In the genomic region with DNA sequence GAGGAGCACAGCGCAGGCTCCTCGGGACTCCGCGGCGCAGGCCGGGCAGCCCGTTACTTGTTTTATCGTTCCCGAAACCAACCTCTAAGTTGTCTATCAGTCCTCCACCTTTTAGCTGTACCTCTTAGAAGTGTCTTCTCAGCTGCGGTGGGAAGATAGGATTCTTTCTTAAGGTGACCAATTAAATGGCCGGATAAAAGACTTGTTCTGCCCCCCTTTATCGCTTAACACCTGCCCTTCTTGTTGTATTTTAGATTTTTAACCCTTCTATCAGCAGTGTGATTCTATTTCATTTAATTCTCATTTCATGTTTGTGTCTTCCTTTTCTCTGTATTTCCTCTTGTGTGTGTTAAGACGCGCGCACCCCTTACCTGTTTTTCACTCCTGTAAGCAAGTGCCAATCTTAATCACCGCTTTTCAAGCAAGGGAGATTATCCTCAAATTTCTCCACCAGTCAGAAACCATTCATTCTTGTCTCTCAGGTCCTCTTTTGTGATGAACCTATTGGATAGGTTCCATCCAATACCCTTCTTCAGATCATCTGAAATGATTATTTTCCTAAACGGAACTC, we compare ENCODE assay signal across 2 cellular contexts.
TF ChIP-seq lines count a peak whose summit lies in the region.

No MANE protein-coding gene starts in this region.

TF ChIP-seq in GM12891, 5 proteins besides CTCF, POLR2A, EP300 and RAD21:
- TF ChIP-seq SPI1 (IDR thresholded peaks at IDR 0.05; ENCODE audit: low read depth, low read length) (no peak), POLR2AphosphoS5 (IDR thresholded peaks at IDR 0.05; ENCODE audit: low read depth, low read length) (peak; percentile 3; the same call in 1 of the 2 replicates), TAF1 (IDR thresholded peaks at IDR 0.05; ENCODE audit: low read depth, low read length) (0 out of 2 replicates have a peak, but pooled peaks have one; percentile 68), PAX5 (IDR thresholded peaks at IDR 0.05; ENCODE audit: insufficient read depth, low read length, severe bottlenecking) (no peak), POU2F2 (IDR thresholded peaks at IDR 0.05; ENCODE audit: low read depth, low read length) (no peak)

TF ChIP-seq in K562, 482 proteins besides CTCF, POLR2A, EP300 and RAD21:
- TF ChIP-seq SMARCE1 (IDR thresholded peaks at IDR 0.05), result peak; percentile 42; the same call in 1 of the 2 replicates
- TF ChIP-seq CBFA2T3 (IDR thresholded peaks at IDR 0.05), result peak; percentile 73
- peak; percentile 80 to 82 for TF ChIP-seq NRF1 (conservative IDR thresholded peaks at IDR 0.05 in 1 of 2, IDR thresholded peaks at IDR 0.05 in 1 of 2)
- TF ChIP-seq, protein P1, sequence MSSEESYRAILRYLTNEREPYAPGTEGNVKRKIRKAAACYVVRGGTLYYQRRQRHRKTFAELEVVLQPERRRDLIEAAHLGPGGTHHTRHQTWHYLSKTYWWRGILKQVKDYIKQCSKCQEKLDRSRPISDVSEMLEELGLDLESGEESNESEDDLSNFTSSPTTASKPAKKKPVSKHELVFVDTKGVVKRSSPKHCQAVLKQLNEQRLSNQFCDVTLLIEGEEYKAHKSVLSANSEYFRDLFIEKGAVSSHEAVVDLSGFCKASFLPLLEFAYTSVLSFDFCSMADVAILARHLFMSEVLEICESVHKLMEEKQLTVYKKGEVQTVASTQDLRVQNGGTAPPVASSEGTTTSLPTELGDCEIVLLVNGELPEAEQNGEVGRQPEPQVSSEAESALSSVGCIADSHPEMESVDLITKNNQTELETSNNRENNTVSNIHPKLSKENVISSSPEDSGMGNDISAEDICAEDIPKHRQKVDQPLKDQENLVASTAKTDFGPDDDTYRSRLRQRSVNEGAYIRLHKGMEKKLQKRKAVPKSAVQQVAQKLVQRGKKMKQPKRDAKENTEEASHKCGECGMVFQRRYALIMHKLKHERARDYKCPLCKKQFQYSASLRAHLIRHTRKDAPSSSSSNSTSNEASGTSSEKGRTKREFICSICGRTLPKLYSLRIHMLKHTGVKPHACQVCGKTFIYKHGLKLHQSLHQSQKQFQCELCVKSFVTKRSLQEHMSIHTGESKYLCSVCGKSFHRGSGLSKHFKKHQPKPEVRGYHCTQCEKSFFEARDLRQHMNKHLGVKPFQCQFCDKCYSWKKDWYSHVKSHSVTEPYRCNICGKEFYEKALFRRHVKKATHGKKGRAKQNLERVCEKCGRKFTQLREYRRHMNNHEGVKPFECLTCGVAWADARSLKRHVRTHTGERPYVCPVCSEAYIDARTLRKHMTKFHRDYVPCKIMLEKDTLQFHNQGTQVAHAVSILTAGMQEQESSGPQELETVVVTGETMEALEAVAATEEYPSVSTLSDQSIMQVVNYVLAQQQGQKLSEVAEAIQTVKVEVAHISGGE (CRISPR knock-in tag; IDR thresholded peaks at IDR 0.05), result no peak
- TF ChIP-seq PHF8 (IDR thresholded peaks at IDR 0.05; ENCODE audit: borderline replicate concordance, low read length), result 0 out of 2 replicates have a peak, but pooled peaks have one; percentile 15
- no peak for TF ChIP-seq POLR3A (IDR thresholded peaks at IDR 0.05; ENCODE audit: borderline replicate concordance, extremely low read depth, insufficient read depth, insufficient read length)
- TF ChIP-seq BCOR (IDR thresholded peaks at IDR 0.05), result 0 out of 2 replicates have a peak, but pooled peaks have one; percentile 7
- TF ChIP-seq ARID1B (IDR thresholded peaks at IDR 0.05), result peak; percentile 38; the same call in 1 of the 2 replicates
- TF ChIP-seq GABPB2 (CRISPR knock-in tag; conservative IDR thresholded peaks at IDR 0.05), result no peak
- TF ChIP-seq JUN (IDR thresholded peaks at IDR 0.05; ENCODE audit: borderline replicate concordance, low read depth, low read length), result 0 out of 2 replicates have a peak, but pooled peaks have one; percentile 1
- no peak for TF ChIP-seq JUN (CRISPR knock-in tag; IDR thresholded peaks at IDR 0.05; ENCODE audit: borderline replicate concordance)
- no peak for TF ChIP-seq ZNF717 (CRISPR knock-in tag; IDR thresholded peaks at IDR 0.05)
- TF ChIP-seq, protein P2, sequence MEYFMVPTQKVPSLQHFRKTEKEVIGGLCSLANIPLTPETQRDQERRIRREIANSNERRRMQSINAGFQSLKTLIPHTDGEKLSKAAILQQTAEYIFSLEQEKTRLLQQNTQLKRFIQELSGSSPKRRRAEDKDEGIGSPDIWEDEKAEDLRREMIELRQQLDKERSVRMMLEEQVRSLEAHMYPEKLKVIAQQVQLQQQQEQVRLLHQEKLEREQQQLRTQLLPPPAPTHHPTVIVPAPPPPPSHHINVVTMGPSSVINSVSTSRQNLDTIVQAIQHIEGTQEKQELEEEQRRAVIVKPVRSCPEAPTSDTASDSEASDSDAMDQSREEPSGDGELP (CRISPR knock-in tag; IDR thresholded peaks at IDR 0.05; ENCODE audit: borderline replicate concordance), result no peak
- 0 out of 2 replicates have a peak, but pooled peaks have one; percentile 32 for TF ChIP-seq TEAD4 (IDR thresholded peaks at IDR 0.05; ENCODE audit: low read length)
- no peak for TF ChIP-seq TEAD4 (CRISPR knock-in tag; IDR thresholded peaks at IDR 0.05; ENCODE audit: borderline replicate concordance)
- peak; percentile 17; the same call in 1 of the 2 replicates for TF ChIP-seq JUND (IDR thresholded peaks at IDR 0.05; ENCODE audit: borderline replicate concordance, low read depth, low read length)
- no peak for TF ChIP-seq JUND (tag; IDR thresholded peaks at IDR 0.05; ENCODE audit: borderline replicate concordance, low read depth, low read length)
- TF ChIP-seq, protein P3, sequence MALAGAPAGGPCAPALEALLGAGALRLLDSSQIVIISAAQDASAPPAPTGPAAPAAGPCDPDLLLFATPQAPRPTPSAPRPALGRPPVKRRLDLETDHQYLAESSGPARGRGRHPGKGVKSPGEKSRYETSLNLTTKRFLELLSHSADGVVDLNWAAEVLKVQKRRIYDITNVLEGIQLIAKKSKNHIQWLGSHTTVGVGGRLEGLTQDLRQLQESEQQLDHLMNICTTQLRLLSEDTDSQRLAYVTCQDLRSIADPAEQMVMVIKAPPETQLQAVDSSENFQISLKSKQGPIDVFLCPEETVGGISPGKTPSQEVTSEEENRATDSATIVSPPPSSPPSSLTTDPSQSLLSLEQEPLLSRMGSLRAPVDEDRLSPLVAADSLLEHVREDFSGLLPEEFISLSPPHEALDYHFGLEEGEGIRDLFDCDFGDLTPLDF (CRISPR knock-in tag; IDR thresholded peaks at IDR 0.05), result no peak
- peak; percentile 47 for TF ChIP-seq CBFA2T2 (conservative IDR thresholded peaks at IDR 0.05)
- TF ChIP-seq MXI1 (IDR thresholded peaks at IDR 0.05; ENCODE audit: low read depth, low read length), result no peak
- TF ChIP-seq, protein P4, sequence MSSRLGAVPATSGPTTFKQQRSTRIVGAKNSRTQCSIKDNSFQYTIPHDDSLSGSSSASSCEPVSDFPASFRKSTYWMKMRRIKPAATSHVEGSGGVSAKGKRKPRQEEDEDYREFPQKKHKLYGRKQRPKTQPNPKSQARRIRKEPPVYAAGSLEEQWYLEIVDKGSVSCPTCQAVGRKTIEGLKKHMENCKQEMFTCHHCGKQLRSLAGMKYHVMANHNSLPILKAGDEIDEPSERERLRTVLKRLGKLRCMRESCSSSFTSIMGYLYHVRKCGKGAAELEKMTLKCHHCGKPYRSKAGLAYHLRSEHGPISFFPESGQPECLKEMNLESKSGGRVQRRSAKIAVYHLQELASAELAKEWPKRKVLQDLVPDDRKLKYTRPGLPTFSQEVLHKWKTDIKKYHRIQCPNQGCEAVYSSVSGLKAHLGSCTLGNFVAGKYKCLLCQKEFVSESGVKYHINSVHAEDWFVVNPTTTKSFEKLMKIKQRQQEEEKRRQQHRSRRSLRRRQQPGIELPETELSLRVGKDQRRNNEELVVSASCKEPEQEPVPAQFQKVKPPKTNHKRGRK (tag; IDR thresholded peaks at IDR 0.05), result peak; percentile 77
- peak; percentile 27; the same call in 1 of the 2 replicates for TF ChIP-seq DPF2 (IDR thresholded peaks at IDR 0.05)
- TF ChIP-seq YY1 (IDR thresholded peaks at IDR 0.05; ENCODE audit: borderline replicate concordance in 1 of 3, control insufficient read depth in 1 of 3, extremely low read depth in 1 of 3, insufficient read depth in 3 of 3, insufficient read length in 1 of 3, insufficient replicate concordance in 2 of 3, low read depth in 1 of 3, low read length in 2 of 3), result peak in 1 of 3 experiments; percentile 2
- peak; percentile 43; the same call in 1 of the 2 replicates for TF ChIP-seq TAL1 (IDR thresholded peaks at IDR 0.05)
- TF ChIP-seq, protein P5, sequence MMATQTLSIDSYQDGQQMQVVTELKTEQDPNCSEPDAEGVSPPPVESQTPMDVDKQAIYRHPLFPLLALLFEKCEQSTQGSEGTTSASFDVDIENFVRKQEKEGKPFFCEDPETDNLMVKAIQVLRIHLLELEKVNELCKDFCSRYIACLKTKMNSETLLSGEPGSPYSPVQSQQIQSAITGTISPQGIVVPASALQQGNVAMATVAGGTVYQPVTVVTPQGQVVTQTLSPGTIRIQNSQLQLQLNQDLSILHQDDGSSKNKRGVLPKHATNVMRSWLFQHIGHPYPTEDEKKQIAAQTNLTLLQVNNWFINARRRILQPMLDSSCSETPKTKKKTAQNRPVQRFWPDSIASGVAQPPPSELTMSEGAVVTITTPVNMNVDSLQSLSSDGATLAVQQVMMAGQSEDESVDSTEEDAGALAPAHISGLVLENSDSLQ (IDR thresholded peaks at IDR 0.05), result peak; percentile 33; the same call in 1 of the 2 replicates
- no peak for TF ChIP-seq L3MBTL2 (IDR thresholded peaks at IDR 0.05)
